In genomic region chr9:71909887-71910601, GRCh38 we compare ENCODE assay signal across 1 cellular context.
A peak's percentile ranks its signal among the peaks of the same experiment; 100 is the strongest.
TF ChIP-seq lines count a peak whose summit lies in the region.

No MANE protein-coding gene starts in this region.

TF ChIP-seq in HepG2, 621 proteins besides CTCF, POLR2A, EP300 and RAD21 (continued from another document):
- no peak for TF ChIP-seq SOX13 (IDR thresholded peaks at IDR 0.05)
- 0 out of 4 replicates have a peak, but pooled peaks of 1 of the 2 experiments have one; percentile 6 for TF ChIP-seq SOX13 (CRISPR knock-in tag; conservative IDR thresholded peaks at IDR 0.05 in 1 of 2, IDR thresholded peaks at IDR 0.05 in 1 of 2)
- no peak for TF ChIP-seq ZNF646 (CRISPR knock-in tag; IDR thresholded peaks at IDR 0.05)
- TF ChIP-seq, protein P1, sequence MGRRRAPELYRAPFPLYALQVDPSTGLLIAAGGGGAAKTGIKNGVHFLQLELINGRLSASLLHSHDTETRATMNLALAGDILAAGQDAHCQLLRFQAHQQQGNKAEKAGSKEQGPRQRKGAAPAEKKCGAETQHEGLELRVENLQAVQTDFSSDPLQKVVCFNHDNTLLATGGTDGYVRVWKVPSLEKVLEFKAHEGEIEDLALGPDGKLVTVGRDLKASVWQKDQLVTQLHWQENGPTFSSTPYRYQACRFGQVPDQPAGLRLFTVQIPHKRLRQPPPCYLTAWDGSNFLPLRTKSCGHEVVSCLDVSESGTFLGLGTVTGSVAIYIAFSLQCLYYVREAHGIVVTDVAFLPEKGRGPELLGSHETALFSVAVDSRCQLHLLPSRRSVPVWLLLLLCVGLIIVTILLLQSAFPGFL (CRISPR knock-in tag; IDR thresholded peaks at IDR 0.05) = no peak
- TF ChIP-seq, protein P2, sequence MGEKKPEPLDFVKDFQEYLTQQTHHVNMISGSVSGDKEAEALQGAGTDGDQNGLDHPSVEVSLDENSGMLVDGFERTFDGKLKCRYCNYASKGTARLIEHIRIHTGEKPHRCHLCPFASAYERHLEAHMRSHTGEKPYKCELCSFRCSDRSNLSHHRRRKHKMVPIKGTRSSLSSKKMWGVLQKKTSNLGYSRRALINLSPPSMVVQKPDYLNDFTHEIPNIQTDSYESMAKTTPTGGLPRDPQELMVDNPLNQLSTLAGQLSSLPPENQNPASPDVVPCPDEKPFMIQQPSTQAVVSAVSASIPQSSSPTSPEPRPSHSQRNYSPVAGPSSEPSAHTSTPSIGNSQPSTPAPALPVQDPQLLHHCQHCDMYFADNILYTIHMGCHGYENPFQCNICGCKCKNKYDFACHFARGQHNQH (CRISPR knock-in tag; IDR thresholded peaks at IDR 0.05) = no peak
- TF ChIP-seq PRPF4 (IDR thresholded peaks at IDR 0.05; ENCODE audit: low read depth, low read length, poor library complexity, severe bottlenecking) = peak; percentile 29
- no peak for TF ChIP-seq PAF1 (CRISPR knock-in tag; IDR thresholded peaks at IDR 0.05)
